In the genomic region with DNA sequence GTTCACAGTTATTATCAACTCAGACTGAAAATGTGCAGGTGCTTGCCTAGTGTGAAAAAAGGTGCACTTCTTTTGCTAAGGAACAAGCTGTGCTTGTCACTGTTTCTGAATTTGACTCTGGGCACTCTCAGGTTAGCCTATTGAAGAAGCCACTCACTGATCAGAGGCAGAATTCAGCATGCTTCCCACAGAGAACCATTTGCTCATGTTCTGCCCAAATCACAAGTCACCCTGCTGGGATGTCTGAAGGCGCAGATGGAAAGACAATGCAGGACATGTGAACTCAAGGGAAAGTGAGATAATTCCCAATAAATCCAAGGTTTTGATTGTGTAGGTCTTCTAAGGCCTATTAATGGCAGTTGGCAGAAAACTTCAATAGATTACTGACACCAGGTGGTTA, we compare ENCODE assay signal across 26 cellular contexts. TPM values are rescaled to one million over a fixed set of nuclear protein-coding genes. Genes with fewer than 3 reads are reported as not detected.
DNase-seq lines count a peak whose midpoint lies in the region; ATAC-seq, FAIRE-seq and TF ChIP-seq lines count a peak whose summit lies in the region.
"Had no signal": no experiment of that assay in that cellular context is flagged by ENCODE, and none has a peak within 500 bp of the region (broad histone marks: within the 10 kb centered on the region; RNA-seq: fewer than 3 reads in every experiment).

No MANE protein-coding gene starts in this region.

- no peak overlapping the region for H3K4me3 Mint-ChIP-seq in glutamatergic neuron (ENCODE audit: unreplicated experiment)
- no peak overlapping the region for H3K4me3 Mint-ChIP-seq in neural progenitor cell
- H3K4me3 Mint-ChIP-seq: CD4-positive, alpha-beta memory T cell had no signal

- H3K9me3 ChIP-seq in neural progenitor cell (ENCODE audit: low read depth), result no peaks in the 10 kb centered on the region
- H3K9me3 ChIP-seq: BLaER1, SJSA1 had no signal

- no peaks in the 10 kb centered on the region for H3K36me3 ChIP-seq in neural progenitor cell
- H3K36me3 ChIP-seq: BLaER1, SJSA1 had no signal

- H3K79me2 ChIP-seq in neural progenitor cell (ENCODE audit: low read depth), result no peaks in the 10 kb centered on the region

- no peaks in the 10 kb centered on the region for H4K20me1 ChIP-seq in neural progenitor cell (ENCODE audit: low read depth)
- H4K20me1 ChIP-seq: BLaER1 had no signal

- TF ChIP-seq POLR2A in lower leg skin (IDR thresholded peaks at IDR 0.05), result no peak

- H3K27me3 Mint-ChIP-seq in glutamatergic neuron (ENCODE audit: unreplicated experiment), result no peaks in the 10 kb centered on the region
- no peaks in the 10 kb centered on the region for H3K27me3 Mint-ChIP-seq in neural progenitor cell (ENCODE audit: insufficient read depth, low read depth)
- H3K27me3 Mint-ChIP-seq: CD4-positive, alpha-beta memory T cell had no signal

- H3K4me1 ChIP-seq in neural progenitor cell, result peaks cover 29% of the 10 kb centered on the region
- H3K4me1 ChIP-seq: SJSA1 had no signal

- in situ Hi-C loops in G401 (cut with HindIII; ENCODE audit: low sequenced_read_pairs), result no loop called here

- peak overlapping the region; percentile 64 for H3K4me2 ChIP-seq in neural progenitor cell
- H3K4me2 ChIP-seq: BLaER1 had no signal

- intact Hi-C loops in lower leg skin (cut with DNase I; ENCODE audit: low total_unique reads), result no loop called here

- TF ChIP-seq CTCF in glutamatergic neuron (IDR thresholded peaks at IDR 0.05; ENCODE audit: partially characterized antibody, unreplicated experiment), result no peak
- no peak for TF ChIP-seq CTCF in neural progenitor cell (IDR thresholded peaks at IDR 0.05)
- TF ChIP-seq CTCF in lower leg skin (IDR thresholded peaks at IDR 0.05), result no peak

- no peak overlapping the region for H3K9ac ChIP-seq in neural progenitor cell
- H3K9ac ChIP-seq: BLaER1 had no signal

- no peak for ATAC-seq in GM19351 (IDR thresholded peaks at IDR 0.05; ENCODE audit: unreplicated experiment)

- WGBS in lower leg skin, 2 donors, result 95 to 100% methylated on average over 1 of the region's 1 CpG

- H2AFZ ChIP-seq in neural progenitor cell (replicated peaks), result no peak overlapping the region

- peak overlapping the region; percentile 39 for H3K27ac Mint-ChIP-seq in glutamatergic neuron (ENCODE audit: unreplicated experiment)
- H3K27ac Mint-ChIP-seq in neural progenitor cell, result peak overlapping the region; percentile 46
- H3K27ac Mint-ChIP-seq: CD4-positive, alpha-beta memory T cell had no signal

- peak; percentile 75 for DNase-seq in G401 (ENCODE audit: low spot score)
- peak; percentile 82 for DNase-seq in NCI-H69 (lab: John Stamatoyannopoulos, UW)
- DNase-seq in glutamatergic neuron, result no peak
- peak; percentile 45 for DNase-seq in neural progenitor cell (ENCODE audit: low spot score)
- DNase-seq in lower leg skin (ENCODE audit: low spot score in 2 of 2), result no peak
- DNase-seq in HTR-8/SVneo (ENCODE audit: insufficient read length, low spot score), result no peak
- DNase-seq: CD4-positive, alpha-beta memory T cell; COR-L47; DMS53; GOT3; HCEC 1CT; NCI-H1092; NCI-H1417 treated with DMSO at 0.1 percent for 48 hours; NCI-H187; NCI-H2081 treated with DMSO at 0.1 percent for 48 hours; NCI-H2171; NCI-H524 treated with DMSO at 0.1 percent for 48 hours; NCI-H82; Right ventricle myocardium superior; RPMI8226 had no signal

- H3K27ac ChIP-seq in neural progenitor cell, result peak overlapping the region; percentile 42
- H3K27ac ChIP-seq: BLaER1, HL-60, SJSA1 had no signal

- FAIRE-seq in HTR-8/SVneo (lab: Jason Lieb, UNC), result no peak
- FAIRE-seq: A204.1, G401.6 had no signal

- peaks cover 20% of the 10 kb centered on the region for H3K4me1 Mint-ChIP-seq in glutamatergic neuron (ENCODE audit: low read depth, unreplicated experiment)
- H3K4me1 Mint-ChIP-seq in neural progenitor cell, result peaks cover 23% of the 10 kb centered on the region
- H3K4me1 Mint-ChIP-seq: CD4-positive, alpha-beta memory T cell had no signal

- peaks cover 4% of the 10 kb centered on the region for H3K9me3 Mint-ChIP-seq in glutamatergic neuron (ENCODE audit: unreplicated experiment)
- H3K9me3 Mint-ChIP-seq in neural progenitor cell, result no peaks in the 10 kb centered on the region
- H3K9me3 Mint-ChIP-seq: CD4-positive, alpha-beta memory T cell had no signal

- H3K4me3 ChIP-seq in neural progenitor cell (no peak overlapping the region), lower leg skin (ENCODE audit: low read depth, poor library complexity, severe bottlenecking) (no peak overlapping the region)
- H3K4me3 ChIP-seq: BLaER1, SJSA1 had no signal

- H3F3A ChIP-seq in neural progenitor cell (ENCODE audit: low read depth), result peaks cover 31% of the 10 kb centered on the region

- no peaks in the 10 kb centered on the region for H3K27me3 ChIP-seq in neural progenitor cell
- H3K27me3 ChIP-seq: BLaER1, SJSA1 had no signal

- H3K36me3 Mint-ChIP-seq in glutamatergic neuron (ENCODE audit: unreplicated experiment) (no peaks in the 10 kb centered on the region), neural progenitor cell (no peaks in the 10 kb centered on the region)
- H3K36me3 Mint-ChIP-seq: CD4-positive, alpha-beta memory T cell had no signal

RNA-seq across cellular contexts. Expression of a gene that starts 47.8 kb away (rescaled TPM):
- 21.4 and 21.6 TPM in 2 replicates for total RNA-seq in G401 (2014; rRNA removed; shearing (Covaris generic))
- total RNA-seq in glutamatergic neuron (ENCODE audit: unreplicated experiment), result 22.7 TPM
- total RNA-seq in neural progenitor cell (ENCODE audit: low replicate concordance), result 53.7 and 56.5 TPM in 2 replicates
- 10 to 100 TPM; 11.8 to 15.5 (median 13.9) TPM for total RNA-seq in lower leg skin

Comparison
In these comparisons a context has a peak if more than half of its experiments do, and no peak if none do; other contexts are left out.
1. DNase-seq: peak in G401 (single experiment), NCI-H69 (single experiment) and neural progenitor cell (single experiment); none in glutamatergic neuron (single experiment), lower leg skin (0 of 2) and HTR-8/SVneo (single experiment).